Comparison of ENCODE assay signal across 1 cellular context in genomic region chr2:18345848-18346247, GRCh38.
TF ChIP-seq lines count a peak whose summit lies in the region.

No MANE protein-coding gene starts in this region.

TF ChIP-seq in A549, 52 proteins besides CTCF, POLR2A, EP300 and RAD21 (continued from another document):
- 0 out of 2 replicates have a peak, but pooled peaks have one; percentile 14 for TF ChIP-seq GATA3 (IDR thresholded peaks at IDR 0.05; ENCODE audit: borderline replicate concordance)
